Comparison of ENCODE assay signal across 8 cellular contexts in genomic region chr10:3781458-3782098, GRCh38. TPM values are rescaled to one million over a fixed set of nuclear protein-coding genes. Genes with fewer than 3 reads are reported as not detected.
DNase-seq lines count a peak whose midpoint lies in the region; TF ChIP-seq lines count a peak whose summit lies in the region.

No MANE protein-coding gene starts in this region.

- peak overlapping the region; percentile 92 for H3K4me2 ChIP-seq in osteoblast (ENCODE audit: insufficient read depth, low read length)

- H3K27ac ChIP-seq in HUES6 (ENCODE audit: low read depth, low read length) (no peak overlapping the region), osteoblast (ENCODE audit: low read depth, low read length) (peak overlapping the region; percentile 100)

- TF ChIP-seq CTCF in AG10803 (conservative IDR thresholded peaks at IDR 0.05; ENCODE audit: low read length) = peak; percentile 64
- peak; percentile 51 for TF ChIP-seq CTCF in osteoblast (IDR thresholded peaks at IDR 0.05; ENCODE audit: extremely low read depth, low read depth, low read length)

- H3K79me2 ChIP-seq in osteoblast (ENCODE audit: insufficient read depth, low read length) = peaks cover 77% of the 10 kb centered on the region

- H3K36me3 ChIP-seq in HUES6 (ENCODE audit: control insufficient read depth, insufficient read depth, low read length) (peaks cover 58% of the 10 kb centered on the region), osteoblast (ENCODE audit: insufficient read depth, low read length) (peaks cover 74% of the 10 kb centered on the region)

- no peak overlapping the region for H2AFZ ChIP-seq in osteoblast (ENCODE audit: low read length)

- peak; percentile 84 for DNase-seq in AG10803 (ENCODE audit: low read depth)
- peak; percentile 72 for DNase-seq in activated CD8-positive, alpha-beta memory T cell treated with anti-CD3 and anti-CD28 coated beads, Interleukin-2, amount 50 U/mL, for 48 hours
- peak; percentile 65 for DNase-seq in fibroblast of gingiva (ENCODE audit: low read depth)
- DNase-seq in osteoblast (ENCODE audit: insufficient read length, low spot score, missing footprints) = peak; percentile 63
- DNase-seq in OCI-M2 (lab: John Stamatoyannopoulos, UW; ENCODE audit: unreplicated experiment) = no peak
- no peak for DNase-seq in NCI-H2196 treated with DMSO at 0.1 percent for 48 hours (lab: John Stamatoyannopoulos, UW; ENCODE audit: unreplicated experiment)
- no peak for DNase-seq in OCI-M1 (lab: John Stamatoyannopoulos, UW)

- no peaks in the 10 kb centered on the region for H3K27me3 ChIP-seq in HUES6 (ENCODE audit: control insufficient read depth, insufficient read depth, low read length)
- no peaks in the 10 kb centered on the region for H3K27me3 ChIP-seq in osteoblast (ENCODE audit: insufficient read depth, low read length)

- H4K20me1 ChIP-seq in osteoblast (ENCODE audit: insufficient read depth, low read length) = peaks cover 74% of the 10 kb centered on the region

- H3K4me3 ChIP-seq in AG10803 (ENCODE audit: low read length) (peak overlapping the region; percentile 97), HUES6 (ENCODE audit: low read depth, low read length) (peak overlapping the region; percentile 77; the same call in 1 of the 2 replicates), osteoblast (ENCODE audit: insufficient read depth, low read length) (peak overlapping the region; percentile 80)

- peaks cover 35% of the 10 kb centered on the region for H3K4me1 ChIP-seq in HUES6 (ENCODE audit: control insufficient read depth, insufficient read depth, low read length)
- peaks cover 61% of the 10 kb centered on the region for H3K4me1 ChIP-seq in osteoblast (ENCODE audit: insufficient read depth, low read length)

- H3K9ac ChIP-seq in HUES6 (ENCODE audit: low read length) = peak overlapping the region; percentile 99

- no peaks in the 10 kb centered on the region for H3K9me3 ChIP-seq in HUES6 (ENCODE audit: control insufficient read depth, insufficient read depth, low read depth, low read length)
- H3K9me3 ChIP-seq in osteoblast (ENCODE audit: low read depth, low read length) = no peaks in the 10 kb centered on the region

RNA-seq across cellular contexts. Expression of gene KLF6, which starts 3.4 kb away (rescaled TPM):
- 50.1 and 52.1 TPM in 2 replicates for total RNA-seq in osteoblast

Comparison
In these comparisons a context has a peak if more than half of its experiments do, and no peak if none do; other contexts are left out.
1. DNase-seq: peak in AG10803 (single experiment), activated CD8-positive, alpha-beta memory T cell treated with anti-CD3 and anti-CD28 coated beads, Interleukin-2, amount 50 U/mL, for 48 hours (single experiment), fibroblast of gingiva (single experiment) and osteoblast (single experiment); none in OCI-M2 (single experiment), NCI-H2196 treated with DMSO at 0.1 percent for 48 hours (single experiment) and OCI-M1 (single experiment).
2. Peak in every context shown above with its lines, with median percentiles within 50 percentile points of each other: H3K4me3 ChIP-seq.